ENCODE assay signal across 1 cellular context in the genomic region with DNA sequence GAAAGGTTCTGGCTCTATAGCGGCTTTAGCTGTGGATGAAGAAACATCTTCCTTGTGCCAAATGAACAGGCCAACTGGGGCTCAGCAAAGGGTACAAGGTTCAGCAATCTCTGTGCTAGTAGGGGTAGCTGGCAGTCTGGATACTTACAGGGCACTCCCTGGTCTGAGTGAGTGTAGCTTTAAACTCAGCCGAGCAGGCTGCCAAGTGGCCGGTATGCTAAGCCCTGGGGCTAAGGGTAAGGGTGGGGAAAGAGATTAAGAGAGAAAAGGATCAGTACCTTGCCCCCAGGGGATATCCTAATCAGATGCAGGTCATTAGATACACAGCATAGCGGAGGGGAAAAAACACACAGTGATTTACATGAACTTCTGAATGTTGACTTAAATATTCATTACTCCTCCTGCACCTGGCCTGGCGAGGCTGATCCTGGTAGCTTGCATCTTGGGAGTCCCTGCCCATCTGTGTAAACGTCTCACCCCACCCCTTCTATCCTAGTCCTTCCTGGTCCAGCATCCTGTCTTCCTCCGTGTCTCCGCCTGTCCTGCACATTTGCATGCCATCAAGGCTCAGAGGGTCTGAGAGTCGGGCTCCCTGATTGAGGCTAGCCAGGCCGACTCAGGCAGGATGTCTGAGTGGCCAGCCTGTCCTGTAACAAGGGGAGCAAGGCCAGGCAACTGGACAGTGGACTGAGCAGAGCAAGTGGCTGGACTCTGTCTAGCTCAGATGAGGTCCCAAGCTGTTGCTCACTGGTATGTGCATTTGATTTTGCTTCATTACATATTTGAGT.
TF ChIP-seq lines count a peak whose summit lies in the region.

No MANE protein-coding gene starts in this region.

TF ChIP-seq in GM23338, 12 proteins besides CTCF, POLR2A, EP300 and RAD21:
- TF ChIP-seq ZNF462 (CRISPR knock-in tag; IDR thresholded peaks at IDR 0.05) (no peak), EZH2phosphoT487 (IDR thresholded peaks at IDR 0.05; ENCODE audit: unreplicated experiment) (no peak), STAT1 (IDR thresholded peaks at IDR 0.05; ENCODE audit: unreplicated experiment) (no peak), ZNF114 (CRISPR knock-in tag; IDR thresholded peaks at IDR 0.05) (no peak), JUNB (IDR thresholded peaks at IDR 0.05; ENCODE audit: unreplicated experiment) (no peak), EZH2 (IDR thresholded peaks at IDR 0.05; ENCODE audit: low read depth, unreplicated experiment) (no peak), NANOG (IDR thresholded peaks at IDR 0.05; ENCODE audit: borderline replicate concordance) (no peak), POLR2AphosphoS5 (IDR thresholded peaks at IDR 0.05; ENCODE audit: low read depth) (no peak), ZNF331 (CRISPR knock-in tag; IDR thresholded peaks at IDR 0.05; ENCODE audit: low read depth) (no peak), CREB1 (CRISPR knock-in tag; IDR thresholded peaks at IDR 0.05; ENCODE audit: low read depth) (no peak)
- TF ChIP-seq, protein P1, sequence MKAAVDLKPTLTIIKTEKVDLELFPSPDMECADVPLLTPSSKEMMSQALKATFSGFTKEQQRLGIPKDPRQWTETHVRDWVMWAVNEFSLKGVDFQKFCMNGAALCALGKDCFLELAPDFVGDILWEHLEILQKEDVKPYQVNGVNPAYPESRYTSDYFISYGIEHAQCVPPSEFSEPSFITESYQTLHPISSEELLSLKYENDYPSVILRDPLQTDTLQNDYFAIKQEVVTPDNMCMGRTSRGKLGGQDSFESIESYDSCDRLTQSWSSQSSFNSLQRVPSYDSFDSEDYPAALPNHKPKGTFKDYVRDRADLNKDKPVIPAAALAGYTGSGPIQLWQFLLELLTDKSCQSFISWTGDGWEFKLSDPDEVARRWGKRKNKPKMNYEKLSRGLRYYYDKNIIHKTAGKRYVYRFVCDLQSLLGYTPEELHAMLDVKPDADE (IDR thresholded peaks at IDR 0.05) = no peak
- TF ChIP-seq, protein P2, sequence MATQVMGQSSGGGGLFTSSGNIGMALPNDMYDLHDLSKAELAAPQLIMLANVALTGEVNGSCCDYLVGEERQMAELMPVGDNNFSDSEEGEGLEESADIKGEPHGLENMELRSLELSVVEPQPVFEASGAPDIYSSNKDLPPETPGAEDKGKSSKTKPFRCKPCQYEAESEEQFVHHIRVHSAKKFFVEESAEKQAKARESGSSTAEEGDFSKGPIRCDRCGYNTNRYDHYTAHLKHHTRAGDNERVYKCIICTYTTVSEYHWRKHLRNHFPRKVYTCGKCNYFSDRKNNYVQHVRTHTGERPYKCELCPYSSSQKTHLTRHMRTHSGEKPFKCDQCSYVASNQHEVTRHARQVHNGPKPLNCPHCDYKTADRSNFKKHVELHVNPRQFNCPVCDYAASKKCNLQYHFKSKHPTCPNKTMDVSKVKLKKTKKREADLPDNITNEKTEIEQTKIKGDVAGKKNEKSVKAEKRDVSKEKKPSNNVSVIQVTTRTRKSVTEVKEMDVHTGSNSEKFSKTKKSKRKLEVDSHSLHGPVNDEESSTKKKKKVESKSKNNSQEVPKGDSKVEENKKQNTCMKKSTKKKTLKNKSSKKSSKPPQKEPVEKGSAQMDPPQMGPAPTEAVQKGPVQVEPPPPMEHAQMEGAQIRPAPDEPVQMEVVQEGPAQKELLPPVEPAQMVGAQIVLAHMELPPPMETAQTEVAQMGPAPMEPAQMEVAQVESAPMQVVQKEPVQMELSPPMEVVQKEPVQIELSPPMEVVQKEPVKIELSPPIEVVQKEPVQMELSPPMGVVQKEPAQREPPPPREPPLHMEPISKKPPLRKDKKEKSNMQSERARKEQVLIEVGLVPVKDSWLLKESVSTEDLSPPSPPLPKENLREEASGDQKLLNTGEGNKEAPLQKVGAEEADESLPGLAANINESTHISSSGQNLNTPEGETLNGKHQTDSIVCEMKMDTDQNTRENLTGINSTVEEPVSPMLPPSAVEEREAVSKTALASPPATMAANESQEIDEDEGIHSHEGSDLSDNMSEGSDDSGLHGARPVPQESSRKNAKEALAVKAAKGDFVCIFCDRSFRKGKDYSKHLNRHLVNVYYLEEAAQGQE (IDR thresholded peaks at IDR 0.05; ENCODE audit: unreplicated experiment) = no peak
